In genomic region chr1:70204139-70204538, GRCh38 we compare ENCODE assay signal across 2 cellular contexts.
TF ChIP-seq lines count a peak whose summit lies in the region.

No MANE protein-coding gene starts in this region.

TF ChIP-seq in GM23338, 12 proteins besides CTCF, POLR2A, EP300 and RAD21 (continued from another document):
- no peak for TF ChIP-seq ZNF462 (CRISPR knock-in tag; IDR thresholded peaks at IDR 0.05)
- TF ChIP-seq EZH2phosphoT487 (IDR thresholded peaks at IDR 0.05; ENCODE audit: unreplicated experiment): no peak
- no peak for TF ChIP-seq ETS1 (IDR thresholded peaks at IDR 0.05)
- TF ChIP-seq STAT1 (IDR thresholded peaks at IDR 0.05; ENCODE audit: unreplicated experiment): no peak
- no peak for TF ChIP-seq POLR2AphosphoS5 (IDR thresholded peaks at IDR 0.05; ENCODE audit: low read depth)
- no peak for TF ChIP-seq EZH2 (IDR thresholded peaks at IDR 0.05; ENCODE audit: low read depth, unreplicated experiment)
- TF ChIP-seq REST (IDR thresholded peaks at IDR 0.05; ENCODE audit: unreplicated experiment): no peak
- TF ChIP-seq CREB1 (CRISPR knock-in tag; IDR thresholded peaks at IDR 0.05; ENCODE audit: low read depth): no peak
TF ChIP-seq in GM23338: peak in this region for 0.

TF ChIP-seq in endothelial cell of umbilical vein, 7 proteins besides CTCF, POLR2A, EP300 and RAD21 (continued from another document):
- no peak for TF ChIP-seq JUN (IDR thresholded peaks at IDR 0.05; ENCODE audit: borderline replicate concordance, insufficient read depth, insufficient read length, low read depth)
- no peak for TF ChIP-seq MAX (IDR thresholded peaks at IDR 0.05; ENCODE audit: insufficient read depth, insufficient read length)
